13 cellular contexts compared by ENCODE assay signal in genomic region chr1:168261390-168261789, GRCh38. TPM values are rescaled to one million over a fixed set of nuclear protein-coding genes. Genes with fewer than 3 reads are reported as not detected.
A peak's percentile ranks its signal among the peaks of the same experiment; 100 is the strongest.
DNase-seq lines count a peak whose midpoint lies in the region; ATAC-seq and TF ChIP-seq lines count a peak whose summit lies in the region.
"Had no signal": no experiment of that assay in that cellular context is flagged by ENCODE, and none has a peak within 500 bp of the region (broad histone marks: within the 10 kb centered on the region; RNA-seq: fewer than 3 reads in every experiment).

No MANE protein-coding gene starts in this region.

- peaks cover 55% of the 10 kb centered on the region for H3K79me2 ChIP-seq in GM23248 (ENCODE audit: insufficient read depth)

- DNase-seq in GM23248 (peak; percentile 68), adipocyte (ENCODE audit: low read depth) (peak; percentile 68), fibroblast of peridontal ligament (ENCODE audit: extremely low read depth) (peak; percentile 77), renal cortical epithelial cell (ENCODE audit: low read depth) (peak; percentile 40), WTC11 (ENCODE audit: low spot score) (no peak)
- DNase-seq in activated naive CD4-positive, alpha-beta T cell treated with anti-CD3 and anti-CD28 coated beads, Interleukin-2, amount 50 U/mL, for 72 hours (ENCODE audit: low spot score in 2 of 2): no peak
- DNase-seq: activated CD8-positive, alpha-beta memory T cell treated with anti-CD3 and anti-CD28 coated beads for 24 hours; activated naive CD4-positive, alpha-beta T cell treated with anti-CD3 and anti-CD28 coated beads, Interleukin-2, amount 10 ng/mL, durations not matched to agents 7 days and 5 days; effector CD4-positive, alpha-beta T cell; thyroid gland had no signal

- peak overlapping the region; percentile 39 for H3K27ac ChIP-seq in GM23248
- H3K27ac ChIP-seq: thyroid gland had no signal

- peaks cover 30% of the 10 kb centered on the region for H3F3A ChIP-seq in GM23248 (ENCODE audit: insufficient read depth)

- 7 to 8% methylated on average over 2 of the region's 2 CpGs for WGBS in GM23248 (ENCODE audit: low coverage in 1 of 2, low lambda C conversion rate in 2 of 2, missing lambda C conversion rate in 2 of 2), 2 experiments

- peaks cover 15 to 22% of the 10 kb centered on the region in 2 donors for H3K36me3 Mint-ChIP-seq in activated naive CD4-positive, alpha-beta T cell treated with anti-CD3 and anti-CD28 coated beads, Interleukin-2, amount 50 U/mL, for 72 hours
- H3K36me3 Mint-ChIP-seq in WTC11: peaks cover 32% of the 10 kb centered on the region

- no peaks in the 10 kb centered on the region for H3K9me3 ChIP-seq in GM23248 (ENCODE audit: low read depth)
- H3K9me3 ChIP-seq in adipocyte (ENCODE audit: control insufficient read depth, low read length): peaks cover 3% of the 10 kb centered on the region
- H3K9me3 ChIP-seq: thyroid gland had no signal

- CTCF ChIA-PET in WTC11 (lab: Charles Lee): interaction anchor here (1.1 to 2.7 kb wide), 2 partner anchors 26 to 81 kb away, joined by 3 to 6 read pairs; no protein-coding TSS in a partner anchor

- peak overlapping the region; percentile 60 for H3K4me2 ChIP-seq in GM23248 (ENCODE audit: unreplicated experiment)

- H2AFZ ChIP-seq in GM23248: no peak overlapping the region

- H3K9me2 ChIP-seq in GM23248 (ENCODE audit: insufficient read depth): no peaks in the 10 kb centered on the region

- peaks cover 25% of the 10 kb centered on the region for H3K4me1 ChIP-seq in GM23248 (ENCODE audit: insufficient read depth)
- peaks cover 16% of the 10 kb centered on the region for H3K4me1 ChIP-seq in adipocyte (ENCODE audit: control insufficient read depth, insufficient read depth, low read length)
- H3K4me1 ChIP-seq: thyroid gland had no signal

- no peak overlapping the region for H3K4me3 Mint-ChIP-seq in WTC11
- H3K4me3 Mint-ChIP-seq: activated naive CD4-positive, alpha-beta T cell treated with anti-CD3 and anti-CD28 coated beads, Interleukin-2, amount 10 ng/mL, durations not matched to agents 7 days and 5 days had no signal

- peaks cover 27% of the 10 kb centered on the region for H3K4me1 Mint-ChIP-seq in WTC11

- H3K4me3 ChIP-seq in GM23248: peak overlapping the region; percentile 41
- H3K4me3 ChIP-seq in adipocyte (ENCODE audit: low read length): peak overlapping the region; percentile 51
- H3K4me3 ChIP-seq: thyroid gland had no signal

- H3K27me3 ChIP-seq in GM23248 (replicated peaks; ENCODE audit: insufficient read depth) (no peaks in the 10 kb centered on the region), adipocyte (replicated peaks; ENCODE audit: control insufficient read depth, insufficient read depth, low read length) (no peaks in the 10 kb centered on the region)
- H3K27me3 ChIP-seq: thyroid gland had no signal

- no peaks in the 10 kb centered on the region for H4K20me1 ChIP-seq in GM23248 (ENCODE audit: insufficient read depth)

- peaks cover 11% of the 10 kb centered on the region for H3K27me3 Mint-ChIP-seq in WTC11 (ENCODE audit: low read depth)
- H3K27me3 Mint-ChIP-seq: activated naive CD4-positive, alpha-beta T cell treated with anti-CD3 and anti-CD28 coated beads, Interleukin-2, amount 10 ng/mL, durations not matched to agents 7 days and 5 days had no signal

- ATAC-seq in activated naive CD4-positive, alpha-beta T cell treated with anti-CD3 and anti-CD28 coated beads, Interleukin-2, amount 50 U/mL, for 72 hours: no peak
- ATAC-seq in HG03108 (IDR thresholded peaks at IDR 0.05; ENCODE audit: unreplicated experiment) (no peak), WTC11 (no peak), HG03565 (IDR thresholded peaks at IDR 0.05; ENCODE audit: unreplicated experiment) (no peak)
- ATAC-seq: Panc1 had no signal

- POLR2A ChIA-PET in WTC11 (lab: Charles Lee): interaction anchor here (0.6 kb wide), 1 partner anchor 20 kb away, joined by 3 read pairs; no protein-coding TSS in a partner anchor

- H3K9ac ChIP-seq in GM23248 (no peak overlapping the region; the same call in 1 of the 2 replicates), adipocyte (ENCODE audit: low read length) (no peak overlapping the region)

- in situ Hi-C loops in GM23248 (cut with MboI): no loop called here

- no peak for TF ChIP-seq CTCF in WTC11 (IDR thresholded peaks at IDR 0.05)

- H3K36me3 ChIP-seq in GM23248 (ENCODE audit: low read depth) (no peaks in the 10 kb centered on the region; the same call in none of the 2 replicates), adipocyte (ENCODE audit: control insufficient read depth, insufficient read depth, low read length, severe bottlenecking) (peaks cover 8% of the 10 kb centered on the region)
- H3K36me3 ChIP-seq: thyroid gland had no signal

- H3K27ac Mint-ChIP-seq in activated naive CD4-positive, alpha-beta T cell treated with anti-CD3 and anti-CD28 coated beads, Interleukin-2, amount 50 U/mL, for 72 hours: no peak overlapping the region
- H3K27ac Mint-ChIP-seq in WTC11: no peak overlapping the region
- H3K27ac Mint-ChIP-seq: activated naive CD4-positive, alpha-beta T cell treated with anti-CD3 and anti-CD28 coated beads, Interleukin-2, amount 10 ng/mL, durations not matched to agents 7 days and 5 days had no signal

- no peaks in the 10 kb centered on the region for H3K9me3 Mint-ChIP-seq in activated naive CD4-positive, alpha-beta T cell treated with anti-CD3 and anti-CD28 coated beads, Interleukin-2, amount 50 U/mL, for 72 hours
- peaks cover 37% of the 10 kb centered on the region for H3K9me3 Mint-ChIP-seq in WTC11

TF ChIP-seq in WTC11, 78 proteins besides CTCF, POLR2A, EP300 and RAD21 (continues in another document):
- TF ChIP-seq JUN (CRISPR knock-in tag; IDR thresholded peaks at IDR 0.05) (no peak), ZNF671 (CRISPR knock-in tag; IDR thresholded peaks at IDR 0.05) (no peak), RORB (CRISPR knock-in tag; IDR thresholded peaks at IDR 0.05) (no peak), PRDM15 (CRISPR knock-in tag; IDR thresholded peaks at IDR 0.05) (no peak), ATF6 (CRISPR knock-in tag; IDR thresholded peaks at IDR 0.05) (no peak)

RNA-seq across cellular contexts. Expression of gene TBX19, which starts 19.3 kb away (rescaled TPM):
- total RNA-seq in GM23248 (2014; rRNA removed; shearing (Covaris generic)): 1.2 and 2.3 TPM in 2 replicates
- 1.1 and 1.4 TPM in 2 replicates for polyA plus RNA-seq in GM23248 (2016; fragmentation: Nextera tagmentation; extraction: Ambion mirVana)
- total RNA-seq in renal cortical epithelial cell (0.35 and 0.75 TPM in 2 replicates), WTC11 (2021) (1.2 to 1.3 TPM (median 1.2 TPM) in 3 replicates)
- total RNA-seq in activated naive CD4-positive, alpha-beta T cell treated with anti-CD3 and anti-CD28 coated beads, Interleukin-2, amount 50 U/mL, for 72 hours: 1 to 10 TPM; 2.0 to 2.9 TPM

RNA-seq across cellular contexts. Expression of gene SFT2D2, which starts 35.6 kb away (rescaled TPM):
- 38.4 and 38.7 TPM in 2 replicates for total RNA-seq in GM23248 (2014; rRNA removed; shearing (Covaris generic))
- polyA plus RNA-seq in GM23248 (2016; fragmentation: Nextera tagmentation; extraction: Ambion mirVana): 54.4 and 54.9 TPM in 2 replicates
- 59.4 and 64.0 TPM in 2 replicates for total RNA-seq in renal cortical epithelial cell
- total RNA-seq in activated naive CD4-positive, alpha-beta T cell treated with anti-CD3 and anti-CD28 coated beads, Interleukin-2, amount 50 U/mL, for 72 hours: 10 to 100 TPM; 40.8 to 49.8 TPM
- total RNA-seq in WTC11 (2021): 23.2 to 28.1 TPM (median 25.2 TPM) in 3 replicates

Comparison
In these comparisons a context has a peak if more than half of its experiments do, and no peak if none do; other contexts are left out.
1. DNase-seq: peak in GM23248 (single experiment), adipocyte (single experiment), fibroblast of peridontal ligament (single experiment) and renal cortical epithelial cell (single experiment); none in activated naive CD4-positive, alpha-beta T cell treated with anti-CD3 and anti-CD28 coated beads, Interleukin-2, amount 50 U/mL, for 72 hours (0 of 2) and WTC11 (single experiment).